In genomic region chr4:170138580-170139194, GRCh38 we compare ENCODE assay signal across 8 cellular contexts. TPM values are rescaled to one million over a fixed set of nuclear protein-coding genes. Genes with fewer than 3 reads are reported as not detected.
A peak's percentile ranks its signal among the peaks of the same experiment; 100 is the strongest.
DNase-seq lines count a peak whose midpoint lies in the region; ATAC-seq, FAIRE-seq and TF ChIP-seq lines count a peak whose summit lies in the region.

No MANE protein-coding gene starts in this region.

- H3K4ac ChIP-seq in H1 (replicated peaks; ENCODE audit: insufficient read length, low read depth, low read length), result no peak overlapping the region

- no peaks in the 10 kb centered on the region for H3K9me3 Mint-ChIP-seq in activated CD8-positive, alpha-beta T cell treated with anti-CD3 and anti-CD28 coated beads for 36 hours

- H3K14ac ChIP-seq in H1 (ENCODE audit: insufficient read length), result no peak overlapping the region

- no peaks in the 10 kb centered on the region; the same call in 1 of the 2 replicates for H3K23me2 ChIP-seq in H1 (ENCODE audit: low read depth, low read length)

- H4K20me1 ChIP-seq in H1 (replicated peaks in 1 of 2; ENCODE audit: control insufficient read depth in 1 of 2, insufficient read depth in 2 of 2, low read length in 2 of 2), result no peaks in the 10 kb centered on the region

- no peaks in the 10 kb centered on the region for H3K27me3 ChIP-seq in H1 (replicated peaks in 1 of 4; ENCODE audit: control insufficient read depth in 3 of 4, extremely low read depth in 1 of 4, insufficient read depth in 3 of 4, low read length in 3 of 4)

- H2BK20ac ChIP-seq in H1 (ENCODE audit: low read length), result no peak overlapping the region

- no peak overlapping the region for H4K8ac ChIP-seq in H1 (ENCODE audit: extremely low read depth, insufficient read depth, low read length)

- no peak for TF ChIP-seq EP300 in H1 (IDR thresholded peaks at IDR 0.05; ENCODE audit: borderline replicate concordance in 1 of 2, low read depth in 2 of 2, low read length in 2 of 2)

- no peak overlapping the region for H2BK15ac ChIP-seq in H1 (ENCODE audit: low read length)

- H4K91ac ChIP-seq in H1 (replicated peaks; ENCODE audit: insufficient read length, low read length), result no peak overlapping the region

- TF ChIP-seq CTCF in activated CD8-positive, alpha-beta T cell treated with anti-CD3 and anti-CD28 coated beads for 36 hours (IDR thresholded peaks at IDR 0.05), result peak; percentile 68
- peak; percentile 76 to 90 (median 85) for TF ChIP-seq CTCF in H1 (IDR thresholded peaks at IDR 0.05; ENCODE audit: control extremely low read depth in 1 of 3, insufficient read depth in 1 of 3, low read depth in 1 of 3, low read length in 3 of 3)

- H3K18ac ChIP-seq in H1 (ENCODE audit: extremely low read depth, low read length), result no peak overlapping the region

- H3K4me3 Mint-ChIP-seq in activated CD8-positive, alpha-beta T cell treated with anti-CD3 and anti-CD28 coated beads for 36 hours, result no peak overlapping the region

- POLR2A ChIA-PET in activated CD8-positive, alpha-beta T cell treated with anti-CD3 and anti-CD28 coated beads for 36 hours (lab: Charles Lee), result no interaction called here
- POLR2A ChIA-PET in H1 (lab: Charles Lee; ENCODE audit: partially characterized antibody), result no interaction called here

- H3K27ac ChIP-seq in H1 (ENCODE audit: low read depth, low read length), result no peak overlapping the region

- H4K5ac ChIP-seq in H1 (ENCODE audit: insufficient read length, low read depth, low read length), result no peak overlapping the region

- no peak overlapping the region for H3K9ac ChIP-seq in H1 (replicated peaks in 1 of 4; ENCODE audit: extremely low read depth in 1 of 4, low read depth in 3 of 4, low read length in 3 of 4)

- DNase-seq in COR-L47 (lab: John Stamatoyannopoulos, UW) (peak; percentile 58), NCI-H82 treated with DMSO at 0.1 percent for 48 hours (lab: John Stamatoyannopoulos, UW; ENCODE audit: unreplicated experiment) (peak; percentile 59), H1 (ENCODE audit: low read depth in 1 of 2, low spot score in 2 of 2) (peak; percentile 36 to 89), midbrain (lab: John Stamatoyannopoulos, UW) (peak; percentile 81)
- peak; percentile 85 for DNase-seq in activated CD8-positive, alpha-beta T cell treated with anti-CD3 and anti-CD28 coated beads for 36 hours
- DNase-seq in stimulated activated CD8-positive, alpha-beta memory T cell treated with anti-CD3 and anti-CD28 coated beads, Interleukin-4, amount 100 ng/mL, for 1 hour (ENCODE audit: low read depth in 2 of 2, low spot score in 1 of 2), result peak; percentile 23 to 39

- CTCF ChIA-PET in activated CD8-positive, alpha-beta T cell treated with anti-CD3 and anti-CD28 coated beads for 36 hours (lab: Charles Lee), result interaction anchor here (0.7 to 1.2 kb wide), 3 partner anchors 11 to 358 kb away, joined by 3 to 10 read pairs (median 3); no protein-coding TSS in a partner anchor
- CTCF ChIA-PET in H1 (lab: Charles Lee; ENCODE audit: partially characterized antibody), result interaction anchor here (1.2 to 2.8 kb wide), 5 partner anchors 14 to 133 kb away, joined by 3 to 26 read pairs (median 5); no protein-coding TSS in a partner anchor

- no peak overlapping the region for H3K4me3 ChIP-seq in H1 (ENCODE audit: extremely low read depth in 1 of 4, insufficient read depth in 2 of 4, low read depth in 3 of 4, low read length in 4 of 4)

- peaks cover 2% of the 10 kb centered on the region for H3K4me1 Mint-ChIP-seq in activated CD8-positive, alpha-beta T cell treated with anti-CD3 and anti-CD28 coated beads for 36 hours (ENCODE audit: low read depth)

- no peak overlapping the region for H2BK120ac ChIP-seq in H1 (replicated peaks; ENCODE audit: low read depth, low read length)

- H3K27ac Mint-ChIP-seq in activated CD8-positive, alpha-beta T cell treated with anti-CD3 and anti-CD28 coated beads for 36 hours, result no peak overlapping the region

- H3K79me2 ChIP-seq in H1 (ENCODE audit: control insufficient read depth in 1 of 2, insufficient read depth in 2 of 2, low read length in 2 of 2), result no peaks in the 10 kb centered on the region

- ATAC-seq in GM19467 (IDR thresholded peaks at IDR 0.05; ENCODE audit: unreplicated experiment) (peak; percentile 93), HG03571 (IDR thresholded peaks at IDR 0.05; ENCODE audit: unreplicated experiment) (peak; percentile 91)
- peak; percentile 62 for ATAC-seq in activated CD8-positive, alpha-beta T cell treated with anti-CD3 and anti-CD28 coated beads for 36 hours

- no peak overlapping the region for H2AFZ ChIP-seq in H1 (ENCODE audit: low read length)

- peak; percentile 91 for FAIRE-seq in H1 (lab: Jason Lieb, UNC)

- H3K27me3 Mint-ChIP-seq in activated CD8-positive, alpha-beta T cell treated with anti-CD3 and anti-CD28 coated beads for 36 hours, result peaks cover 3% of the 10 kb centered on the region

- no peaks in the 10 kb centered on the region; a peak in 1 of 7 replicates for H3K4me1 ChIP-seq in H1 (replicated peaks in 1 of 4; ENCODE audit: control insufficient read depth in 3 of 4, insufficient read depth in 4 of 4, low read length in 3 of 4)

- H2BK5ac ChIP-seq in H1 (ENCODE audit: low read depth, low read length), result no peak overlapping the region

- H2BK12ac ChIP-seq in H1 (ENCODE audit: low read depth, low read length), result no peak overlapping the region

- no peaks in the 10 kb centered on the region for H3K36me3 ChIP-seq in H1 (ENCODE audit: control insufficient read depth in 2 of 4, insufficient read depth in 4 of 4, low read length in 3 of 4)

- no peaks in the 10 kb centered on the region for H3K79me1 ChIP-seq in H1 (ENCODE audit: low read depth, low read length)

- H3K56ac ChIP-seq in H1 (replicated peaks; ENCODE audit: insufficient read length, low read depth, low read length), result no peak overlapping the region

- TF ChIP-seq POLR2A in H1 (IDR thresholded peaks at IDR 0.05; ENCODE audit: control extremely low read depth in 1 of 2, low read depth in 2 of 2, low read length in 2 of 2), result no peak

- no peaks in the 10 kb centered on the region for H3K36me3 Mint-ChIP-seq in activated CD8-positive, alpha-beta T cell treated with anti-CD3 and anti-CD28 coated beads for 36 hours (ENCODE audit: low read depth)

- no peak overlapping the region for H2AK5ac ChIP-seq in H1 (ENCODE audit: low read depth, low read length)

- intact Hi-C loops in activated CD8-positive, alpha-beta T cell treated with anti-CD3 and anti-CD28 coated beads for 36 hours (cut with micrococcal nuclease), result loop anchor here (2.0 to 10.0 kb wide), 2 partner anchors 96 to 120 kb away; no protein-coding TSS in a partner anchor

- peaks cover 0 to 12% of the 10 kb centered on the region in 2 experiments for H3K9me3 ChIP-seq in H1 (ENCODE audit: insufficient read depth in 2 of 2, low read depth in 1 of 2, low read length in 1 of 2)

- 23% methylated on average over 15 of the region's 15 CpGs; no CpG with 5 or more reads in 1 of the 2 experiments for WGBS in H1 (ENCODE audit: extremely low coverage in 1 of 2, insufficient coverage in 1 of 2, insufficient read length in 1 of 2, insufficient replicate concordance in 2 of 2, low coverage in 1 of 2, low lambda C conversion rate in 2 of 2, missing lambda C conversion rate in 1 of 2), 2 experiments

- peak; percentile 92 to 93 for TF ChIP-seq RAD21 in H1 (IDR thresholded peaks at IDR 0.05 in 1 of 2, conservative IDR thresholded peaks at IDR 0.05 in 1 of 2; ENCODE audit: low read depth in 2 of 2, low read length in 2 of 2)

- no peak overlapping the region for H3K23ac ChIP-seq in H1 (ENCODE audit: insufficient read length)

- no peak overlapping the region for H3K4me2 ChIP-seq in H1 (ENCODE audit: insufficient read depth in 1 of 2, low read depth in 2 of 2, low read length in 2 of 2)

TF ChIP-seq in H1, 55 proteins besides CTCF, POLR2A, EP300 and RAD21:
- no peak for TF ChIP-seq ASH2L (IDR thresholded peaks at IDR 0.05; ENCODE audit: low read length)
- no peak for TF ChIP-seq USF2 (IDR thresholded peaks at IDR 0.05; ENCODE audit: low read length)
- peak; percentile 32; the same call in 1 of the 2 replicates for TF ChIP-seq TEAD4 (IDR thresholded peaks at IDR 0.05; ENCODE audit: low read depth, low read length)
- peak; percentile 65 for TF ChIP-seq CREB1 (IDR thresholded peaks at IDR 0.05)
- 0 out of 2 replicates have a peak, but pooled peaks have one; percentile 14 for TF ChIP-seq JUND (IDR thresholded peaks at IDR 0.05; ENCODE audit: low read length)
- TF ChIP-seq BACH1 (IDR thresholded peaks at IDR 0.05; ENCODE audit: low read length), result 0 out of 2 replicates have a peak, but pooled peaks have one; percentile 31

RNA-seq across cellular contexts. Expression of gene AADAT, which starts 48.9 kb away (rescaled TPM):
- not detected for total RNA-seq in activated CD8-positive, alpha-beta T cell treated with anti-CD3 and anti-CD28 coated beads for 36 hours
- 7.7 and 9.2 TPM in 2 replicates for total RNA-seq in H1 (2021; fragmentation: NEBNext Ultra II Directional; extraction: Animal tissue kit (Norgen Biotek cat#: 25700))
- polyA plus RNA-seq in H1 (2011; rRNA removed), result 4.6 and 6.1 TPM in 2 replicates
- polyA plus RNA-seq in H1 (2011; cell fraction: cytosol; rRNA removed), result 7.1 TPM
- 8.6 TPM for polyA plus RNA-seq in H1 (2011; cell fraction: nucleus; rRNA removed)
- polyA plus RNA-seq in H1 (2012, experiment 1 of 2), result 6.4 to 9.8 TPM (median 7.8 TPM) in 4 replicates
- 1.3 TPM for polyA plus RNA-seq in H1 (2012, experiment 2 of 2)
- polyA plus RNA-seq in H1 (2013, experiment 1 of 2), result 8.1 TPM
- 7.3 TPM for polyA plus RNA-seq in H1 (2013, experiment 2 of 2)
- polyA minus RNA-seq in H1 (2011; rRNA and poly(A)+ RNA removed), result 3.6 and 9.0 TPM in 2 replicates
- polyA minus RNA-seq in H1 (2011; cell fraction: cytosol; rRNA and poly(A)+ RNA removed), result 2.5 TPM
- 8.5 TPM for polyA minus RNA-seq in H1 (2011; cell fraction: nucleus; rRNA and poly(A)+ RNA removed)

Comparison
In these comparisons a context has a peak if more than half of its experiments do, and no peak if none do; other contexts are left out.
1. DNase-seq: peak in every context shown above with its lines; median percentile 85 in activated CD8-positive, alpha-beta T cell treated with anti-CD3 and anti-CD28 coated beads for 36 hours; 81 in midbrain; 62 in H1; 59 in NCI-H82 treated with DMSO at 0.1 percent for 48 hours; 58 in COR-L47; 31 in stimulated activated CD8-positive, alpha-beta memory T cell treated with anti-CD3 and anti-CD28 coated beads, Interleukin-4, amount 100 ng/mL, for 1 hour.